9 cellular contexts compared by ENCODE assay signal in genomic region chr3:58383904-58384303, GRCh38. TPM values are rescaled to one million over a fixed set of nuclear protein-coding genes. Genes with fewer than 3 reads are reported as not detected.
DNase-seq lines count a peak whose midpoint lies in the region; ATAC-seq and TF ChIP-seq lines count a peak whose summit lies in the region.
"Had no signal": no experiment of that assay in that cellular context is flagged by ENCODE, and none has a peak within 500 bp of the region (broad histone marks: within the 10 kb centered on the region; RNA-seq: fewer than 3 reads in every experiment).

No MANE protein-coding gene starts in this region.

- intact Hi-C loops in Panc1 (cut with micrococcal nuclease; ENCODE audit: unreplicated experiment): no loop called here
- intact Hi-C loops in posterior vena cava (cut with DNase I): no loop called here
- intact Hi-C loops in activated CD4-positive, alpha-beta memory T cell treated with anti-CD3 and anti-CD28 coated beads for 36 hours (cut with micrococcal nuclease): no loop called here

- H3K4me1 ChIP-seq in Panc1 (ENCODE audit: control insufficient read depth, insufficient read depth, low read length) (peaks cover 20% of the 10 kb centered on the region), trophoblast cell (ENCODE audit: control insufficient read depth in 1 of 2, insufficient read depth in 2 of 2, low read length in 2 of 2) (peaks cover 11 to 21% of the 10 kb centered on the region in 2 experiments)

- ATAC-seq in Panc1: peak; percentile 93
- no peak for ATAC-seq in HG03045 (IDR thresholded peaks at IDR 0.05; ENCODE audit: unreplicated experiment)
- no peak for ATAC-seq in HG03432 (IDR thresholded peaks at IDR 0.05; ENCODE audit: unreplicated experiment)

- H2BK12ac ChIP-seq in trophoblast cell (ENCODE audit: low read length): no peak overlapping the region

- H3K27ac ChIP-seq in Panc1 (ENCODE audit: low read length) (peak overlapping the region; percentile 73; the same call in 1 of the 2 replicates), epithelial cell of prostate (peak overlapping the region; percentile 64), trophoblast cell (ENCODE audit: low read depth, low read length) (no peak overlapping the region)

- H3K9ac ChIP-seq in trophoblast cell (ENCODE audit: low read length): no peak overlapping the region

- no peak for TF ChIP-seq CTCF in Panc1 (IDR thresholded peaks at IDR 0.05)

- H4K91ac ChIP-seq in trophoblast cell (ENCODE audit: low read depth, low read length): no peak overlapping the region

- H3K27me3 ChIP-seq in Panc1 (ENCODE audit: control insufficient read depth, insufficient read depth, low read length) (no peaks in the 10 kb centered on the region), trophoblast cell (ENCODE audit: insufficient read depth, low read length) (no peaks in the 10 kb centered on the region)

- H3K4me2 ChIP-seq in trophoblast cell (ENCODE audit: low read length): no peak overlapping the region

- no peak overlapping the region for H3K23ac ChIP-seq in trophoblast cell (ENCODE audit: low read length)

- H4K8ac ChIP-seq in trophoblast cell (ENCODE audit: low read depth, low read length): no peak overlapping the region

- H2BK120ac ChIP-seq in trophoblast cell (ENCODE audit: insufficient read depth, low read length, poor library complexity): no peak overlapping the region

- DNase-seq in DMS79 (lab: John Stamatoyannopoulos, UW) (peak; percentile 64), Panc1 (ENCODE audit: low read depth, low spot score) (peak; percentile 73), epithelial cell of prostate (ENCODE audit: low read depth, low spot score) (peak; percentile 91), trophoblast cell (peak; percentile 8 to 66), posterior vena cava (ENCODE audit: low spot score) (no peak)
- no peak for DNase-seq in activated CD4-positive, alpha-beta memory T cell treated with anti-CD3 and anti-CD28 coated beads for 36 hours
- DNase-seq: MM.1S had no signal

- no TSS peak for BruUV-seq in Panc1 (replicated peaks; lab: Mats Ljungman, UMichigan)

- no peak overlapping the region for H2AK5ac ChIP-seq in trophoblast cell (ENCODE audit: low read length)

- POLR2A ChIA-PET in Panc1 (lab: Charles Lee): no interaction called here
- POLR2A ChIA-PET in activated CD4-positive, alpha-beta memory T cell treated with anti-CD3 and anti-CD28 coated beads for 36 hours (lab: Charles Lee): no interaction called here

- H3K9me3 Mint-ChIP-seq in activated CD4-positive, alpha-beta memory T cell treated with anti-CD3 and anti-CD28 coated beads for 36 hours: no peaks in the 10 kb centered on the region

- no peaks in the 10 kb centered on the region for H3K79me2 ChIP-seq in trophoblast cell (ENCODE audit: control insufficient read depth, insufficient read depth, low read length, poor library complexity)

- H3K4me3 Mint-ChIP-seq in activated CD4-positive, alpha-beta memory T cell treated with anti-CD3 and anti-CD28 coated beads for 36 hours: no peak overlapping the region

- H3K4ac ChIP-seq in trophoblast cell (ENCODE audit: low read depth, low read length): no peak overlapping the region

- H3K18ac ChIP-seq in trophoblast cell (ENCODE audit: low read length): no peak overlapping the region

- H3K79me1 ChIP-seq in trophoblast cell (ENCODE audit: low read length): peaks cover 7% of the 10 kb centered on the region

- H3K27ac Mint-ChIP-seq in activated CD4-positive, alpha-beta memory T cell treated with anti-CD3 and anti-CD28 coated beads for 36 hours: no peak overlapping the region

- H3K9me3 ChIP-seq in Panc1 (ENCODE audit: control insufficient read depth, insufficient read depth, low read depth, low read length) (no peaks in the 10 kb centered on the region), trophoblast cell (ENCODE audit: insufficient read depth, low read depth, low read length) (no peaks in the 10 kb centered on the region)

- WGBS in trophoblast cell (ENCODE audit: extremely low coverage, insufficient coverage, insufficient read length): no CpG with 5 or more reads among the region's 4 CpGs

- H2BK5ac ChIP-seq in trophoblast cell (ENCODE audit: low read depth, low read length, poor library complexity): no peak overlapping the region

- H4K12ac ChIP-seq in trophoblast cell (ENCODE audit: low read depth, low read length): no peak overlapping the region

- H3K14ac ChIP-seq in trophoblast cell (ENCODE audit: low read length): no peak overlapping the region

- CTCF ChIA-PET in Panc1 (lab: Charles Lee): no interaction called here
- CTCF ChIA-PET in activated CD4-positive, alpha-beta memory T cell treated with anti-CD3 and anti-CD28 coated beads for 36 hours (lab: Charles Lee): no interaction called here

- no peaks in the 10 kb centered on the region for H3K27me3 Mint-ChIP-seq in activated CD4-positive, alpha-beta memory T cell treated with anti-CD3 and anti-CD28 coated beads for 36 hours

- H3K36me3 Mint-ChIP-seq in activated CD4-positive, alpha-beta memory T cell treated with anti-CD3 and anti-CD28 coated beads for 36 hours: peaks cover 8% of the 10 kb centered on the region

- peaks cover 7% of the 10 kb centered on the region for H3K4me1 Mint-ChIP-seq in activated CD4-positive, alpha-beta memory T cell treated with anti-CD3 and anti-CD28 coated beads for 36 hours (ENCODE audit: low read depth)

- no peak overlapping the region for H3K4me3 ChIP-seq in Panc1 (ENCODE audit: low read depth in 2 of 2, low read length in 2 of 2)
- H3K4me3 ChIP-seq in trophoblast cell (ENCODE audit: low read depth, low read length): no peak overlapping the region

- H3K36me3 ChIP-seq in Panc1 (ENCODE audit: control insufficient read depth, insufficient read depth, low read length): no peaks in the 10 kb centered on the region
- no peaks in the 10 kb centered on the region for H3K36me3 ChIP-seq in trophoblast cell (ENCODE audit: control insufficient read depth in 1 of 2, insufficient read depth in 2 of 2, low read length in 2 of 2)

- no peak overlapping the region for H2AFZ ChIP-seq in trophoblast cell (ENCODE audit: insufficient read depth, low read length, poor library complexity)

- in situ Hi-C loops in Panc1 (cut with HindIII; ENCODE audit: low pct_unique_long_range_greater_than_20kb, low sequenced_read_pairs): no loop called here

RNA-seq across cellular contexts. Expression of gene PDHB, which starts 49.7 kb away (rescaled TPM):
- total RNA-seq in Panc1 (2021; ENCODE audit: unreplicated experiment) (66.6 TPM), posterior vena cava (10 to 100 TPM; 60.4 to 68.7 TPM)
- 67.2 TPM for polyA plus RNA-seq in Panc1 (2012; ENCODE audit: insufficient read length)
- 72.4 and 74.4 TPM in 2 replicates for polyA plus RNA-seq in trophoblast cell (2013)
- total RNA-seq in activated CD4-positive, alpha-beta memory T cell treated with anti-CD3 and anti-CD28 coated beads for 36 hours: 10 to 100 TPM; 55.6 to 56.3 TPM

RNA-seq across cellular contexts. Expression of gene PXK, which starts 51.2 kb away (rescaled TPM):
- 14.2 TPM for total RNA-seq in Panc1 (2021; ENCODE audit: unreplicated experiment)
- polyA plus RNA-seq in Panc1 (2012; ENCODE audit: insufficient read length): 11.6 TPM
- polyA plus RNA-seq in trophoblast cell (2013): 7.8 and 8.5 TPM in 2 replicates
- total RNA-seq in posterior vena cava: 10 to 100 TPM; 22.5 to 24.8 TPM
- total RNA-seq in activated CD4-positive, alpha-beta memory T cell treated with anti-CD3 and anti-CD28 coated beads for 36 hours: 10 to 100 TPM; 40.9 to 45.4 TPM

Comparison
In these comparisons a context has a peak if more than half of its experiments do, and no peak if none do; other contexts are left out.
1. DNase-seq: peak in DMS79 (single experiment), Panc1 (single experiment), epithelial cell of prostate (single experiment) and trophoblast cell (2 of 2); none in posterior vena cava (single experiment) and activated CD4-positive, alpha-beta memory T cell treated with anti-CD3 and anti-CD28 coated beads for 36 hours (single experiment).